In the genomic region with DNA sequence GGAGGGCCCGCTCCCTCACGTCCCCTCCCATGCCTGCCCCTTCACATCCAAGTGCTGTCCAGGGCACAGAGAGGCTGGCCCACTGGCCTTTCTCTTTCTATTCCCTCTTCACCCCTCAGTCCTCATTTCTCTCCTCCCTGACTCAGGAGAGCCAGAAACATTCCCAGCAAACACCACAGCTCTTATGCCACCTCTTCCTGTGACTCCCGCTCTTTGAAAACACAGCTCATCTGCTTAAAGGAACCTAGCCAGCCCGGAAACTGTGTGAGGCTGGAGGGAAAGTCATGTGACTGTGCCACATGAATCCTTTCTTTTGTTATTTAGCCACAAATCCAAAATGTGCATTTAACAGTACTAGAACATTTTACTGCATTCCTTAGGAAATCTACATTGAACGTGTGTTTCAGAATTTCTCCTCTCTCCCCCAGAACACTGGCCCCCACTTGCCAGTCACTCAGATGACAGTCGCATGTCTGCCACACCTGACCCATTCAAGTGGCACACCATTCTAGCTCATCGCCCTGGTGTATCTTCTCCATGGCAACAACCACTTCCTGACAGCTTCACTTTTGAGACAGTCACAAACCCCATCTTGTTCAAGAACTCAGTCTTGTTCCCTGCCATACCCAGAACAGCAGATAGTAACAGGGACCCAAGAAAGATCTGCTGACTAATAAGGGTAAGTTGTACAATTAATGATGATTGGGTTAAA, we compare ENCODE assay signal across 8 cellular contexts. TPM values are rescaled to one million over a fixed set of nuclear protein-coding genes. Genes with fewer than 3 reads are reported as not detected.
DNase-seq lines count a peak whose midpoint lies in the region; ATAC-seq and TF ChIP-seq lines count a peak whose summit lies in the region.

No MANE protein-coding gene starts in this region.

- peaks cover 26% of the 10 kb centered on the region for H3K4me1 Mint-ChIP-seq in activated CD4-positive, alpha-beta memory T cell treated with anti-CD3 and anti-CD28 coated beads, Interleukin-2, amount 10 ng/mL, durations not matched to agents 7 days and 5 days
- H3K4me1 Mint-ChIP-seq in neural progenitor cell: peaks cover 2% of the 10 kb centered on the region

- TF ChIP-seq POLR2A in heart left ventricle (IDR thresholded peaks at IDR 0.05): no peak
- TF ChIP-seq POLR2A in ovary (IDR thresholded peaks at IDR 0.05): no peak

- intact Hi-C loops in heart left ventricle (cut with DNase I): no loop called here
- intact Hi-C loops in ovary (cut with DNase I): no loop called here

- TF ChIP-seq CTCF in heart left ventricle (IDR thresholded peaks at IDR 0.05) (no peak), neural progenitor cell (IDR thresholded peaks at IDR 0.05) (no peak), ovary (IDR thresholded peaks at IDR 0.05) (no peak)

- peak; percentile 84 for DNase-seq in activated CD4-positive, alpha-beta memory T cell treated with anti-CD3 and anti-CD28 coated beads, Interleukin-2, amount 10 ng/mL, durations not matched to agents 7 days and 5 days
- DNase-seq in heart left ventricle (no peak), neural progenitor cell (ENCODE audit: low spot score) (no peak), ovary (no peak), cerebellar cortex (ENCODE audit: low spot score) (no peak)
- peak; percentile 31 to 32 for DNase-seq in stimulated activated CD8-positive, alpha-beta memory T cell treated with anti-CD3 and anti-CD28 coated beads, Interleukin-4, amount 100 ng/mL, for 1 hour (ENCODE audit: low read depth in 2 of 2, low spot score in 1 of 2)

- peak overlapping the region; percentile 61 for H3K27ac ChIP-seq in BLaER1
- H3K27ac ChIP-seq in heart left ventricle: peak overlapping the region in 1 of 12 donors; percentile 6
- no peak overlapping the region for H3K27ac ChIP-seq in neural progenitor cell
- no peak overlapping the region for H3K27ac ChIP-seq in ovary

- H3K27me3 ChIP-seq in BLaER1 (no peaks in the 10 kb centered on the region), heart left ventricle (no peaks in the 10 kb centered on the region), neural progenitor cell (no peaks in the 10 kb centered on the region), ovary (no peaks in the 10 kb centered on the region)

- H3K79me2 ChIP-seq in neural progenitor cell (ENCODE audit: low read depth): peaks cover 64% of the 10 kb centered on the region

- H3K4me3 ChIP-seq in BLaER1: peak overlapping the region; percentile 31; the same call in 1 of the 2 replicates
- no peak overlapping the region for H3K4me3 ChIP-seq in heart left ventricle
- no peak overlapping the region for H3K4me3 ChIP-seq in neural progenitor cell
- H3K4me3 ChIP-seq in ovary: no peak overlapping the region

- H3K36me3 ChIP-seq in BLaER1: peaks cover 13% of the 10 kb centered on the region
- peaks cover 0 to 6% (median 2%) of the 10 kb centered on the region in 9 donors for H3K36me3 ChIP-seq in heart left ventricle
- H3K36me3 ChIP-seq in neural progenitor cell: no peaks in the 10 kb centered on the region
- H3K36me3 ChIP-seq in ovary: no peaks in the 10 kb centered on the region

- H3K9me3 Mint-ChIP-seq in activated CD4-positive, alpha-beta memory T cell treated with anti-CD3 and anti-CD28 coated beads, Interleukin-2, amount 10 ng/mL, durations not matched to agents 7 days and 5 days: no peaks in the 10 kb centered on the region
- peaks cover 43% of the 10 kb centered on the region for H3K9me3 Mint-ChIP-seq in neural progenitor cell

- H3K36me3 Mint-ChIP-seq in activated CD4-positive, alpha-beta memory T cell treated with anti-CD3 and anti-CD28 coated beads, Interleukin-2, amount 10 ng/mL, durations not matched to agents 7 days and 5 days (ENCODE audit: low read depth): peaks cover 3% of the 10 kb centered on the region
- H3K36me3 Mint-ChIP-seq in neural progenitor cell: peaks cover 52% of the 10 kb centered on the region

- H4K20me1 ChIP-seq in BLaER1 (peaks cover 15% of the 10 kb centered on the region; the same call in 1 of the 2 replicates), neural progenitor cell (ENCODE audit: low read depth) (no peaks in the 10 kb centered on the region)

- peak overlapping the region; percentile 47; the same call in 1 of the 2 replicates for H3K9ac ChIP-seq in BLaER1
- no peak overlapping the region for H3K9ac ChIP-seq in neural progenitor cell

- TF ChIP-seq EP300 in ovary (IDR thresholded peaks at IDR 0.05): no peak

- H3K4me2 ChIP-seq in BLaER1 (peak overlapping the region; percentile 73), neural progenitor cell (no peak overlapping the region)

- peaks cover 28% of the 10 kb centered on the region for H3K9me3 ChIP-seq in BLaER1
- no peaks in the 10 kb centered on the region for H3K9me3 ChIP-seq in heart left ventricle
- no peaks in the 10 kb centered on the region for H3K9me3 ChIP-seq in neural progenitor cell (ENCODE audit: low read depth)
- no peaks in the 10 kb centered on the region for H3K9me3 ChIP-seq in ovary

- peak overlapping the region; percentile 71 for H3K27ac Mint-ChIP-seq in activated CD4-positive, alpha-beta memory T cell treated with anti-CD3 and anti-CD28 coated beads, Interleukin-2, amount 10 ng/mL, durations not matched to agents 7 days and 5 days
- H3K27ac Mint-ChIP-seq in neural progenitor cell: no peak overlapping the region

- H2AFZ ChIP-seq in neural progenitor cell (replicated peaks): no peak overlapping the region

- ATAC-seq in HG03159 (IDR thresholded peaks at IDR 0.05; ENCODE audit: unreplicated experiment): peak; percentile 76
- ATAC-seq in heart left ventricle: peak in 3 of 4 donors; percentile 11 to 42 (median 39)

- peak overlapping the region; percentile 34 for H3K4me3 Mint-ChIP-seq in activated CD4-positive, alpha-beta memory T cell treated with anti-CD3 and anti-CD28 coated beads, Interleukin-2, amount 10 ng/mL, durations not matched to agents 7 days and 5 days
- H3K4me3 Mint-ChIP-seq in neural progenitor cell: no peak overlapping the region

- no peaks in the 10 kb centered on the region for H3K27me3 Mint-ChIP-seq in activated CD4-positive, alpha-beta memory T cell treated with anti-CD3 and anti-CD28 coated beads, Interleukin-2, amount 10 ng/mL, durations not matched to agents 7 days and 5 days
- H3K27me3 Mint-ChIP-seq in neural progenitor cell (ENCODE audit: insufficient read depth, low read depth): peaks cover 2% of the 10 kb centered on the region

- H3F3A ChIP-seq in neural progenitor cell (ENCODE audit: low read depth): no peaks in the 10 kb centered on the region

- H3K4me1 ChIP-seq in BLaER1 (peaks cover 74% of the 10 kb centered on the region), heart left ventricle (peaks cover 0 to 30% (median 6%) of the 10 kb centered on the region in 12 donors), neural progenitor cell (peaks cover 9% of the 10 kb centered on the region), ovary (ENCODE audit: insufficient read depth) (peaks cover 5% of the 10 kb centered on the region)

- CTCF ChIA-PET in activated CD4-positive, alpha-beta memory T cell treated with anti-CD3 and anti-CD28 coated beads, Interleukin-2, amount 10 ng/mL, durations not matched to agents 7 days and 5 days (lab: Charles Lee): interaction anchor here (0.8 to 1.8 kb wide), 5 partner anchors 93 to 647 kb away, joined by 3 to 6 read pairs (median 4); no protein-coding TSS in a partner anchor

- POLR2A ChIA-PET in activated CD4-positive, alpha-beta memory T cell treated with anti-CD3 and anti-CD28 coated beads, Interleukin-2, amount 10 ng/mL, durations not matched to agents 7 days and 5 days (lab: Charles Lee): interaction anchor here (0.8 to 2.4 kb wide), 7 partner anchors 9 to 473 kb away, joined by 3 to 10 read pairs (median 3); partner anchors contain the start of gene FIGNL1

- 68 to 74% (median 73%) methylated on average over 7 of the region's 7 CpGs for WGBS in heart left ventricle, 4 donors
- WGBS in ovary, 3 donors: 86 to 94% (median 88%) methylated on average over 7 of the region's 7 CpGs

RNA-seq across cellular contexts. Expression of gene GRB10, which starts 42.8 kb away (rescaled TPM):
- 10 to 100 TPM; 13.9 to 14.2 TPM for total RNA-seq in activated CD4-positive, alpha-beta memory T cell treated with anti-CD3 and anti-CD28 coated beads, Interleukin-2, amount 10 ng/mL, durations not matched to agents 7 days and 5 days
- 10 to 100 TPM; 20.4 to 38.2 (median 29.1) TPM for total RNA-seq in heart left ventricle
- polyA plus RNA-seq in heart left ventricle: 10 to 100 TPM; 14.7 to 21.1 TPM
- total RNA-seq in neural progenitor cell (ENCODE audit: low replicate concordance): 33.9 and 53.9 TPM in 2 replicates
- 10 to 100 TPM; 17.5 to 93.3 (median 27.8) TPM for total RNA-seq in ovary
- 10 to 100 TPM in 1 of 2 donors, 1 to 10 TPM in 1; 10.0 to 27.8 TPM for polyA plus RNA-seq in ovary

Comparison
In these comparisons a context has a peak if more than half of its experiments do, and no peak if none do; other contexts are left out.
1. DNase-seq: peak in activated CD4-positive, alpha-beta memory T cell treated with anti-CD3 and anti-CD28 coated beads, Interleukin-2, amount 10 ng/mL, durations not matched to agents 7 days and 5 days (single experiment) and stimulated activated CD8-positive, alpha-beta memory T cell treated with anti-CD3 and anti-CD28 coated beads, Interleukin-4, amount 100 ng/mL, for 1 hour (2 of 2); none in heart left ventricle (0 of 5), neural progenitor cell (single experiment), ovary (0 of 5) and cerebellar cortex (single experiment).